15 cellular contexts compared by ENCODE assay signal in genomic region chr4:119027815-119028214, GRCh38.
DNase-seq lines count a peak whose midpoint lies in the region; ATAC-seq, FAIRE-seq and TF ChIP-seq lines count a peak whose summit lies in the region.
"Had no signal": no experiment of that assay in that cellular context is flagged by ENCODE, and none has a peak within 500 bp of the region (broad histone marks: within the 10 kb centered on the region; RNA-seq: fewer than 3 reads in every experiment).

No MANE protein-coding gene starts in this region.

- H3K9ac ChIP-seq in kidney (ENCODE audit: low read length in 2 of 2), result peak overlapping the region in 1 of 2 donors; percentile 24

- DNase-seq in AG04449 (ENCODE audit: low read depth, low spot score), result no peak
- DNase-seq in SJCRH30, result peak; percentile 55 to 90
- no peak for DNase-seq in kidney
- no peak for DNase-seq in skeletal muscle cell (ENCODE audit: low read depth)
- no peak for DNase-seq in urothelium cell line (ENCODE audit: low spot score)
- DNase-seq in NCI-H2029 treated with DMSO at 0.1 percent for 48 hours (lab: John Stamatoyannopoulos, UW), result no peak
- DNase-seq: activated gamma-delta T cell; foreskin keratinocyte; GOT3; NCI-H1436; PC-3; stimulated activated CD4-positive, alpha-beta T cell treated with anti-CD3 and anti-CD28 coated beads, Interleukin-2, amount 100 ng/mL, for 24 hours; WERI-Rb-1 had no signal

- FAIRE-seq in kidney (lab: Jason Lieb, UNC) (peak; percentile 6), urothelium cell line (lab: Jason Lieb, UNC) (no peak)

- H3K36me3 ChIP-seq in SJCRH30, result peaks cover 13% of the 10 kb centered on the region
- no peaks in the 10 kb centered on the region for H3K36me3 ChIP-seq in kidney (ENCODE audit: control insufficient read depth in 1 of 2, insufficient read depth in 2 of 2, low read length in 2 of 2)
- H3K36me3 ChIP-seq: WERI-Rb-1 had no signal

- ATAC-seq in HG03469 (IDR thresholded peaks at IDR 0.05; ENCODE audit: unreplicated experiment), result no peak
- no peak for ATAC-seq in HG03139 (IDR thresholded peaks at IDR 0.05; ENCODE audit: unreplicated experiment)
- ATAC-seq: foreskin keratinocyte, PC-3 had no signal

- H3K4me3 ChIP-seq in AG04449 (ENCODE audit: low read depth, low read length) (peak overlapping the region; percentile 68), SJCRH30 (peak overlapping the region; percentile 57), kidney (ENCODE audit: low read length in 2 of 2) (peak overlapping the region; percentile 42 to 44), skeletal muscle cell (ENCODE audit: low read depth, low read length) (peak overlapping the region; percentile 37)

- H3K4me1 ChIP-seq in SJCRH30, result peaks cover 11% of the 10 kb centered on the region; the same call in 1 of the 2 replicates
- peaks cover 0 to 2% of the 10 kb centered on the region in 2 donors for H3K4me1 ChIP-seq in kidney (ENCODE audit: control insufficient read depth in 1 of 2, insufficient read depth in 1 of 2, low read depth in 1 of 2, low read length in 2 of 2)

- H3K27me3 ChIP-seq in SJCRH30, result no peaks in the 10 kb centered on the region
- H3K27me3 ChIP-seq: foreskin keratinocyte had no signal

- intact Hi-C loops in kidney (cut with DNase I), result no loop called here

- TF ChIP-seq CTCF in AG04449 (IDR thresholded peaks at IDR 0.05; ENCODE audit: insufficient read depth, low read length, missing control alignments) (no peak), kidney (IDR thresholded peaks at IDR 0.05; ENCODE audit: borderline replicate concordance, extremely low read depth, insufficient read depth) (no peak)

- H3K27ac ChIP-seq in SJCRH30, result peak overlapping the region; percentile 35
- peak overlapping the region in 1 of 2 donors; percentile 84 for H3K27ac ChIP-seq in kidney (ENCODE audit: low read depth in 2 of 2, low read length in 2 of 2)
- H3K27ac ChIP-seq: foreskin keratinocyte, WERI-Rb-1 had no signal

- CTCF ChIA-PET in AG04449 (lab: Yijun Ruan, JAX), result interaction anchor here (1.6 kb wide), 1 partner anchor 15 kb away, joined by 3 read pairs; no protein-coding TSS in a partner anchor

- POLR2A ChIA-PET in AG04449 (lab: Yijun Ruan, JAX), result interaction anchor here (0.6 to 2.2 kb wide), 2 partner anchors 13 to 272 kb away, joined by 3 to 5 read pairs; no protein-coding TSS in a partner anchor

- H3K9me3 ChIP-seq in SJCRH30 (replicated peaks), result no peaks in the 10 kb centered on the region
- no peaks in the 10 kb centered on the region for H3K9me3 ChIP-seq in kidney (ENCODE audit: control insufficient read depth in 1 of 2, low read length in 2 of 2)

Comparison
In these comparisons a context has a peak if more than half of its experiments do, and no peak if none do; other contexts are left out.
1. DNase-seq: peak in SJCRH30 (2 of 2); none in AG04449 (single experiment), kidney (single experiment), skeletal muscle cell (single experiment), urothelium cell line (single experiment) and NCI-H2029 treated with DMSO at 0.1 percent for 48 hours (single experiment).
2. Peak in every context shown above with its lines, with median percentiles within 50 percentile points of each other: H3K4me3 ChIP-seq.